8 cellular contexts compared by ENCODE assay signal in genomic region chr17:78117027-78117981, GRCh38.
DNase-seq lines count a peak whose midpoint lies in the region; ATAC-seq and TF ChIP-seq lines count a peak whose summit lies in the region.

No MANE protein-coding gene starts in this region.

- ATAC-seq in HG03095 (IDR thresholded peaks at IDR 0.05; ENCODE audit: unreplicated experiment) (no peak), GM18868 (IDR thresholded peaks at IDR 0.05; ENCODE audit: unreplicated experiment) (no peak)

- peak; percentile 45 for TF ChIP-seq CTCF in astrocyte of the spinal cord (IDR thresholded peaks at IDR 0.05; ENCODE audit: low read depth, low read length)

- in situ Hi-C loops in astrocyte of the spinal cord (cut with HindIII; ENCODE audit: low sequenced_read_pairs), result no loop called here

- peak; percentile 75 for DNase-seq in DMS53 treated with DMSO at 0.1 percent for 48 hours (lab: John Stamatoyannopoulos, UW; ENCODE audit: unreplicated experiment)
- DNase-seq in NCI-H1105 (lab: John Stamatoyannopoulos, UW), result peak; percentile 71
- no peak for DNase-seq in astrocyte of the spinal cord (ENCODE audit: low read depth, low spot score)
- peak; percentile 73 for DNase-seq in medulla oblongata (ENCODE audit: extremely low spot score)
- DNase-seq in T-helper 9 cell, result no peak
- DNase-seq in epidermal melanocyte (ENCODE audit: insufficient read length, low spot score), result no peak

- no peak overlapping the region for H3K4me3 ChIP-seq in astrocyte of the spinal cord (ENCODE audit: low read depth, low read length)

Comparison
In these comparisons a context has a peak if more than half of its experiments do, and no peak if none do; other contexts are left out.
1. DNase-seq: peak in DMS53 treated with DMSO at 0.1 percent for 48 hours (single experiment), NCI-H1105 (single experiment) and medulla oblongata (single experiment); none in astrocyte of the spinal cord (single experiment), T-helper 9 cell (single experiment) and epidermal melanocyte (single experiment).